ENCODE assay signal across 10 cellular contexts in genomic region chr6:120990866-120991265, GRCh38.
"Had no signal": no experiment of that assay in that cellular context is flagged by ENCODE, and none has a peak within 500 bp of the region (broad histone marks: within the 10 kb centered on the region; RNA-seq: fewer than 3 reads in every experiment).

No MANE protein-coding gene starts in this region.

- FAIRE-seq: H1, H54 had no signal

- H3K4me3 Mint-ChIP-seq: GM23338, H9, HFFc6 had no signal

- H3K9me3 Mint-ChIP-seq: GM23338, H9 had no signal

- H3K9ac ChIP-seq: GM23248 had no signal

- H3K36me3 ChIP-seq: HAP-1 had no signal

- H3K27ac Mint-ChIP-seq: GM23338, H9, HFFc6 had no signal

- H3K4me3 ChIP-seq: GM23248, GM23338, HAP-1 had no signal

- H3K4me1 Mint-ChIP-seq: GM23338, H9 had no signal

- H3K27ac ChIP-seq: GM23248 had no signal

- DNase-seq: GM23248, GOT3, H7, H9, HCEC 1CT, HFFc6 had no signal

- H3K9me3 ChIP-seq: HAP-1 had no signal

- H3K4me1 ChIP-seq: HAP-1 had no signal
